In the genomic region with DNA sequence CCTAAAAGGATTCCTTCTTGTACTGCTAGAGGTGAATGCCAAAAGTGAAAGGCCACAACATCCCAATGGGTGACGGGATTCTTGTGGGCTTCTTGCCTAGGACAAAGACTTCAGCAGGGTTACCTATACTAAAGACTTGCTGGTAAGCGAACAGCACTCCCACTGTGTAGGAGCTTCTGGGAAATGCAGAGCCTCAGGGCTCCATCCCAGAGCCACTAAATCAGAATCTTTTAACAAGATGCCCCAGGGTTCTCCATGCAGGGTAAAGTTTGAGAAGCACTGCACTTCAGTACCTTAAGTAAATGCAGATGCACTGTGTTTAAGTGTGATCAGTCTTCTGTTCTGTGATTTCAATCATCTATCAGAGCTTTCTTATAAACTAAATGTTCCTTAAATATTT, we compare ENCODE assay signal across 1 cellular context.
TF ChIP-seq lines count a peak whose summit lies in the region.

No MANE protein-coding gene starts in this region.

TF ChIP-seq in HCT116, 20 proteins besides CTCF, POLR2A, EP300 and RAD21:
- no peak for TF ChIP-seq YY1 (IDR thresholded peaks at IDR 0.05; ENCODE audit: extremely low read depth, insufficient replicate concordance, low read depth, low read length)
